1 cellular context compared by ENCODE assay signal in genomic region chr1:231334952-231335351, GRCh38.
TF ChIP-seq lines count a peak whose summit lies in the region.

No MANE protein-coding gene starts in this region.

TF ChIP-seq in GM12878, 131 proteins besides CTCF, POLR2A, EP300 and RAD21 (continued from another document):
- TF ChIP-seq ELK1 (IDR thresholded peaks at IDR 0.05; ENCODE audit: low read depth, low read length) (no peak), TCF3 (IDR thresholded peaks at IDR 0.05; ENCODE audit: borderline replicate concordance, insufficient read depth, low read depth, low read length) (no peak), POLR2AphosphoS5 (IDR thresholded peaks at IDR 0.05; ENCODE audit: low read length) (no peak)
- TF ChIP-seq, protein P1, sequence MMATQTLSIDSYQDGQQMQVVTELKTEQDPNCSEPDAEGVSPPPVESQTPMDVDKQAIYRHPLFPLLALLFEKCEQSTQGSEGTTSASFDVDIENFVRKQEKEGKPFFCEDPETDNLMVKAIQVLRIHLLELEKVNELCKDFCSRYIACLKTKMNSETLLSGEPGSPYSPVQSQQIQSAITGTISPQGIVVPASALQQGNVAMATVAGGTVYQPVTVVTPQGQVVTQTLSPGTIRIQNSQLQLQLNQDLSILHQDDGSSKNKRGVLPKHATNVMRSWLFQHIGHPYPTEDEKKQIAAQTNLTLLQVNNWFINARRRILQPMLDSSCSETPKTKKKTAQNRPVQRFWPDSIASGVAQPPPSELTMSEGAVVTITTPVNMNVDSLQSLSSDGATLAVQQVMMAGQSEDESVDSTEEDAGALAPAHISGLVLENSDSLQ (IDR thresholded peaks at IDR 0.05), result no peak
TF ChIP-seq in GM12878: peak in this region for 0.
